In genomic region chr3:195954052-195954751, GRCh38 we compare ENCODE assay signal across 8 cellular contexts. TPM values are rescaled to one million over a fixed set of nuclear protein-coding genes. Genes with fewer than 3 reads are reported as not detected.
A peak's percentile ranks its signal among the peaks of the same experiment; 100 is the strongest.
DNase-seq lines count a peak whose midpoint lies in the region; ATAC-seq, FAIRE-seq and TF ChIP-seq lines count a peak whose summit lies in the region.
"Not testable (repeated sequence)": the region's sequence is repeated elsewhere in the genome, so short reads cannot be mapped to it uniquely, and the experiment has no call there.

No MANE protein-coding gene starts in this region.

- not testable (repeated sequence) for H3K4me1 ChIP-seq in duodenal mucosa (ENCODE audit: control insufficient read depth in 1 of 2, insufficient read depth in 2 of 2, low read length in 2 of 2); keratinocyte (ENCODE audit: control insufficient read depth, extremely low read depth, insufficient read depth, low read length); small intestine (ENCODE audit: control insufficient read depth in 2 of 2, insufficient read depth in 1 of 2, low read depth in 1 of 2, low read length in 1 of 2)

- dilution Hi-C loops in keratinocyte (cut with MboI; ENCODE audit: extremely low pct_ligation_motif_present, low sequenced_read_pairs), result not testable (repeated sequence)

- not testable (repeated sequence) for H4K20me1 ChIP-seq in keratinocyte (ENCODE audit: control insufficient read depth, extremely low read depth, insufficient read depth, low read length)

- H3K9me1 ChIP-seq in keratinocyte (ENCODE audit: control insufficient read depth, extremely low read depth, insufficient read depth, low read length), result not testable (repeated sequence)

- FAIRE-seq in keratinocyte (lab: Jason Lieb, UNC); small intestine (lab: Jason Lieb, UNC): not testable (repeated sequence)

- H3K9me3 ChIP-seq in duodenal mucosa (ENCODE audit: control insufficient read depth in 1 of 2, low read length in 2 of 2); keratinocyte (ENCODE audit: control insufficient read depth, low read depth, low read length); small intestine (ENCODE audit: control insufficient read depth, low read depth): not testable (repeated sequence)

- DNase-seq in 8988T (peak; percentile 90), M059J (ENCODE audit: low read depth) (peak; percentile 74), small intestine (peak; percentile 82)
- peak; percentile 48 to 65 (median 49) for DNase-seq in activated CD8-positive, alpha-beta memory T cell treated with anti-CD3 and anti-CD28 coated beads for 48 hours (ENCODE audit: low read depth in 2 of 3, low spot score in 2 of 3)
- not testable (repeated sequence) for DNase-seq in keratinocyte (ENCODE audit: low read depth, low spot score)

- H3K4me2 ChIP-seq in keratinocyte (ENCODE audit: control insufficient read depth, extremely low read depth, insufficient read depth, low read depth, low read length), result not testable (repeated sequence)

- not testable (repeated sequence) for H2AFZ ChIP-seq in keratinocyte (ENCODE audit: control insufficient read depth, low read length)

- 0 to 1% methylated on average over 18 to 55 of the region's 84 CpGs; no CpG with 5 or more reads in 1 of the 3 donors for WGBS in small intestine, 3 donors

- not testable (repeated sequence) for TF ChIP-seq CTCF in keratinocyte (optimal IDR thresholded peaks at IDR 0.05 in 1 of 3, IDR thresholded peaks at IDR 0.05 in 1 of 3, conservative IDR thresholded peaks at IDR 0.05 in 1 of 3; ENCODE audit: extremely low read depth in 1 of 3, insufficient read depth in 2 of 3, low read length in 3 of 3)

- not testable (repeated sequence) for H3K79me2 ChIP-seq in keratinocyte (ENCODE audit: control insufficient read depth, insufficient read depth, low read length)

- H3K4me3 ChIP-seq in duodenal mucosa (ENCODE audit: low read depth in 1 of 2, low read length in 2 of 2) (peak overlapping the region; percentile 15 to 51), keratinocyte (ENCODE audit: control insufficient read depth in 2 of 3, extremely low read depth in 1 of 3, insufficient read depth in 2 of 3, low read depth in 1 of 3, low read length in 3 of 3) (peak overlapping the region; percentile 35 to 41 (median 38)), small intestine (ENCODE audit: low read depth in 1 of 2, low read length in 2 of 2) (peak overlapping the region in 1 of 2 donors; percentile 42)

- peak; percentile 94 for ATAC-seq in GM18519 (IDR thresholded peaks at IDR 0.05; ENCODE audit: low FRiP score, unreplicated experiment)
- ATAC-seq in HG02678 (IDR thresholded peaks at IDR 0.05; ENCODE audit: unreplicated experiment), result peak; percentile 95

- peak overlapping the region in 1 of 2 donors; percentile 47 for H3K9ac ChIP-seq in duodenal mucosa (ENCODE audit: low read depth in 1 of 2, low read length in 2 of 2)
- peak overlapping the region; percentile 33 for H3K9ac ChIP-seq in keratinocyte (ENCODE audit: control insufficient read depth, extremely low read depth, insufficient read depth, low read length)

- H3K27ac ChIP-seq in duodenal mucosa (ENCODE audit: low read depth, low read length) (peak overlapping the region; percentile 20), small intestine (ENCODE audit: low read depth in 1 of 2, low read length in 1 of 2) (peak overlapping the region; percentile 32 to 78)
- not testable (repeated sequence) for H3K27ac ChIP-seq in keratinocyte (ENCODE audit: control insufficient read depth, insufficient read depth, low read length)

- H3K27me3 ChIP-seq in duodenal mucosa (ENCODE audit: control insufficient read depth in 1 of 2, insufficient read depth in 2 of 2, low read length in 2 of 2); keratinocyte (ENCODE audit: control insufficient read depth, extremely low read depth, insufficient read depth, low read length); small intestine (ENCODE audit: control insufficient read depth in 2 of 2, insufficient read depth in 2 of 2, low read length in 2 of 2): not testable (repeated sequence)

- peaks cover 0 to 14% of the 10 kb centered on the region in 2 donors for H3K36me3 ChIP-seq in duodenal mucosa (ENCODE audit: control insufficient read depth in 1 of 2, insufficient read depth in 2 of 2, low read length in 2 of 2)
- H3K36me3 ChIP-seq in keratinocyte (ENCODE audit: control insufficient read depth in 2 of 2, extremely low read depth in 1 of 2, insufficient read depth in 2 of 2, low read length in 2 of 2); small intestine (ENCODE audit: control insufficient read depth in 2 of 2, insufficient read depth in 2 of 2, low read length in 2 of 2): not testable (repeated sequence)

RNA-seq across cellular contexts. Expression of gene TNK2, which starts 45.9 kb away (rescaled TPM):
- total RNA-seq in M059J (2014; rRNA removed; shearing (Covaris generic)), result 8.0 and 13.9 TPM in 2 replicates
- polyA plus RNA-seq in keratinocyte (10.6 to 21.4 TPM (median 15.8 TPM) in 3 replicates), small intestine (10 to 100 TPM in 2 of 3 donors, 1 to 10 TPM in 1; 6.7 to 17.8 (median 14.6) TPM)
- 17.1 TPM for polyA plus RNA-seq in keratinocyte (2011; ENCODE audit: low read depth)
- polyA plus RNA-seq in keratinocyte (2011; cell fraction: cytosol; rRNA removed), result 4.4 and 10.0 TPM in 2 replicates
- 56.7 and 70.6 TPM in 2 replicates for polyA plus RNA-seq in keratinocyte (2011; cell fraction: nucleus; rRNA removed)
- polyA plus RNA-seq in keratinocyte (2012; ENCODE audit: low replicate concordance), result 23.7 and 30.5 TPM in 2 replicates
- 24.1 to 62.9 TPM (median 26.8 TPM) in 3 replicates for polyA minus RNA-seq in keratinocyte
- 24.0 TPM for polyA minus RNA-seq in keratinocyte (2011; cell fraction: cytosol; rRNA and poly(A)+ RNA removed)
- polyA minus RNA-seq in keratinocyte (2011; cell fraction: nucleus; rRNA and poly(A)+ RNA removed), result 27.1 and 33.3 TPM in 2 replicates
